Comparison of ENCODE assay signal across 8 cellular contexts in the genomic region with DNA sequence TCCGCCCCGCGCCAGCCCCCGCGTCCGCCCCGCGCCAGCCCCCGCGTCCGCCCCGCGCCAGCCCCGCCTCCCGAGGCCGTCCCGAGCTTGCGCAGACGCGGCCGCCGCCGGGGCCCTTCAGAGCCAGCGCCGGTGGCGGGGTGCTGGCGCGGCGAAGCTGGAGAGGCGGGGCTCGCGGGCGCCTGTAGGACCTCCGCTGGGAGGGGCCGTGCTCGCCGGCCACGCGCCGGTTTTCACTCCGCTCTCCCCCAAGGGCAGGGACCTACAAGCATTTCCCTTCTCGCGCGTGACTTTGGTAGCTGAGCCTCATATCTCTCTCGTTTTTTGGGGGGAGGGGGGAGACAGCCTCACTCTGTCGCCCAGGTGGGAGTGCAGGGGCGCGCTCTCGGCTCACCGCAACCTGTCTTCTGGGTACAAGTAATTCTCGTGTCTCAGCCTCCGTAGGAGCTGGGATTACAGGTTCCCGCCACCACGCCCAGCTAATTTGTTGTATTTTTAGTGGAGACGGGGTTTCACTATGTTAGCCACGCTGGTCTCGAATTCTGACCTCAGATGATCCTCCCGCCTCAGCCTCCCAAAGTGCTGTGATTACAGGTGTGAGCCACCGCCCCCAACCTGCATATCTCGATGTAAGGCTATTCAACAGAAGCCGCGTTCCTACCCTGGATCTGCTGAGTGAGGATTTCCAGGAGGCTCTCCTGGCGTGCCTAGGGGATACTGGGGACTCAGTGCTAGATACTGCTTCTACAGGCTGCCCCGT. TPM values are rescaled to one million over a fixed set of nuclear protein-coding genes. Genes with fewer than 3 reads are reported as not detected.
A peak's percentile ranks its signal among the peaks of the same experiment; 100 is the strongest.
DNase-seq lines count a peak whose midpoint lies in the region; ATAC-seq lines count a peak whose summit lies in the region.

Gene ZNF514 (minus strand): TSS at position 159 of the 760 bp plus-strand sequence. CDS start 6,595 bp downstream, outside the sequence.

- peaks cover 26% of the 10 kb centered on the region for H3K4me1 Mint-ChIP-seq in activated naive CD4-positive, alpha-beta T cell treated with anti-CD3 and anti-CD28 coated beads, Interleukin-2, amount 10 ng/mL, durations not matched to agents 7 days and 5 days

- H3K9me3 Mint-ChIP-seq in activated naive CD4-positive, alpha-beta T cell treated with anti-CD3 and anti-CD28 coated beads, Interleukin-2, amount 10 ng/mL, durations not matched to agents 7 days and 5 days = peaks cover 17% of the 10 kb centered on the region

- CTCF ChIA-PET in activated naive CD4-positive, alpha-beta T cell treated with anti-CD3 and anti-CD28 coated beads, Interleukin-2, amount 10 ng/mL, durations not matched to agents 7 days and 5 days (lab: Charles Lee) = interaction anchor here (1.2 to 1.4 kb wide), 2 partner anchors 136 to 137 kb away, joined by 3 to 5 read pairs; no protein-coding TSS in a partner anchor

- peak within 1 kb of the TSS; percentile 87 for H3K27ac ChIP-seq in substantia nigra (ENCODE audit: low read depth, low read length, poor library complexity, severe bottlenecking)

- H3K27me3 Mint-ChIP-seq in activated naive CD4-positive, alpha-beta T cell treated with anti-CD3 and anti-CD28 coated beads, Interleukin-2, amount 10 ng/mL, durations not matched to agents 7 days and 5 days = no peaks in the 10 kb centered on the region

- peak within 1 kb of the TSS; percentile 84 for H3K4me3 Mint-ChIP-seq in activated naive CD4-positive, alpha-beta T cell treated with anti-CD3 and anti-CD28 coated beads, Interleukin-2, amount 10 ng/mL, durations not matched to agents 7 days and 5 days

- ATAC-seq in GM21717 (IDR thresholded peaks at IDR 0.05; ENCODE audit: unreplicated experiment) = peak; percentile 85

- DNase-seq in DMS79 (lab: John Stamatoyannopoulos, UW) (peak; percentile 27), KG1 (lab: John Stamatoyannopoulos, UW) (peak; percentile 7), SK-N-DZ (ENCODE audit: low spot score) (peak; percentile 70), globus pallidus (ENCODE audit: low spot score) (peak; percentile 80), nucleus accumbens (lab: John Stamatoyannopoulos, UW) (peak in 54 of 56 donors; percentile 9 to 86 (median 55)), substantia nigra (lab: John Stamatoyannopoulos, UW) (peak; percentile 17 to 91 (median 60))
- peak; percentile 83 for DNase-seq in activated naive CD4-positive, alpha-beta T cell treated with anti-CD3 and anti-CD28 coated beads, Interleukin-2, amount 10 ng/mL, durations not matched to agents 7 days and 5 days

- H3K27ac Mint-ChIP-seq in activated naive CD4-positive, alpha-beta T cell treated with anti-CD3 and anti-CD28 coated beads, Interleukin-2, amount 10 ng/mL, durations not matched to agents 7 days and 5 days = peak within 1 kb of the TSS; percentile 82

- H3K36me3 Mint-ChIP-seq in activated naive CD4-positive, alpha-beta T cell treated with anti-CD3 and anti-CD28 coated beads, Interleukin-2, amount 10 ng/mL, durations not matched to agents 7 days and 5 days = peaks cover 28% of the 10 kb centered on the region

RNA-seq across cellular contexts. Expression of gene ZNF514, which starts in this region (rescaled TPM):
- polyA plus RNA-seq in SK-N-DZ (2014; cell fraction: cytosol; rRNA removed) = 11.9 and 14.3 TPM in 2 replicates
- 31.8 and 52.6 TPM in 2 replicates for polyA plus RNA-seq in SK-N-DZ (2014; cell fraction: nucleus; rRNA removed)

Comparison
In these comparisons a context has a peak if more than half of its experiments do, and no peak if none do; other contexts are left out.
1. Peak in every context shown above with its lines: DNase-seq, ATAC-seq and H3K27ac ChIP-seq.
2. DNase-seq: peak in every context shown above with its lines; median percentile 83 in activated naive CD4-positive, alpha-beta T cell treated with anti-CD3 and anti-CD28 coated beads, Interleukin-2, amount 10 ng/mL, durations not matched to agents 7 days and 5 days; 80 in globus pallidus; 70 in SK-N-DZ; 60 in substantia nigra; 55 in nucleus accumbens; 27 in DMS79; 7 in KG1.